ENCODE assay signal across 20 cellular contexts in the genomic region with DNA sequence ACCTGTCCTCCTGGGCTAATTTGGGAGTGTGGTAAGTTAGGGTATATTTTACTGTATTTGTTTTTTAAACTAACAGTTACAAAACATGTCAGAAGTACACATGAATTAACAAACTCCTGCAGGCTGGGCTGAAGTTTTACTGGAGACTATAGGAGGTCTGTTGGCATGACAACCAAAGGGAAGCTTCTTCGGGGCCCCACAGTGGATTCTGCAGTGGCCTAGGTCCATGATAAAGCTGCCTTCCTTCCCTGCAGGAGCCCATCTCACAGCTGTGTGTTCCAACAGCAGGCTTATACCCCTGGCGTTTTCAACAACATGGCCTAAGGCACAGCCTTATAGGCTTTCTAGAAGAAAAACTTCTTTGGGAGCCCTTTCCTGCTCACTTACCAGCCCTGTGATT.
"Had no signal": no experiment of that assay in that cellular context is flagged by ENCODE, and none has a peak within 500 bp of the region (broad histone marks: within the 10 kb centered on the region; RNA-seq: fewer than 3 reads in every experiment).

No MANE protein-coding gene starts in this region.

- H3K4me1 Mint-ChIP-seq: activated CD4-positive, alpha-beta T cell treated with anti-CD3 and anti-CD28 coated beads, Interleukin-2, amount 10 ng/mL, durations not matched to agents 24 days and 14 days had no signal

- H3K27ac Mint-ChIP-seq: activated B cell treated with CpG ODN at 0.5 μM for 24 hours; activated CD4-positive, alpha-beta T cell treated with anti-CD3 and anti-CD28 coated beads, Interleukin-2, amount 10 ng/mL, durations not matched to agents 24 days and 14 days; activated naive CD8-positive, alpha-beta T cell; natural killer cell treated with Interleukin-12 subunit alpha and Interleukin-12 subunit beta and Interleukin-15 and Interleukin-18, amount 100 ng/mL, for 72 hours had no signal

- H3K4me3 ChIP-seq: gastroesophageal sphincter, heart right ventricle, pancreas, sigmoid colon had no signal

- H3K36me3 Mint-ChIP-seq: activated naive CD8-positive, alpha-beta T cell; brain; natural killer cell treated with Interleukin-12 subunit alpha and Interleukin-12 subunit beta and Interleukin-15 and Interleukin-18, amount 100 ng/mL, for 72 hours had no signal

- H3K27ac ChIP-seq: gastroesophageal sphincter, heart right ventricle, pancreas, sigmoid colon had no signal

- H3K27me3 Mint-ChIP-seq: activated B cell treated with CpG ODN at 0.5 μM for 24 hours; activated naive CD8-positive, alpha-beta T cell; brain; natural killer cell treated with Interleukin-12 subunit alpha and Interleukin-12 subunit beta and Interleukin-15 and Interleukin-18, amount 100 ng/mL, for 72 hours had no signal

- H3K36me3 ChIP-seq: gastroesophageal sphincter, heart right ventricle, pancreas, sigmoid colon had no signal

- H3K27me3 ChIP-seq: gastroesophageal sphincter, heart right ventricle, pancreas, sigmoid colon had no signal

- DNase-seq: activated B cell treated with CpG ODN at 0.5 μM for 24 hours; activated CD4-positive, alpha-beta T cell treated with anti-CD3 and anti-CD28 coated beads, Interleukin-2, amount 10 ng/mL, durations not matched to agents 24 days and 14 days; activated gamma-delta T cell treated with Interleukin-2 at 50 U/mL for 16 hours; amniotic stem cell; cerebellar nuclear complex; dermis blood vessel endothelial cell; heart right ventricle; kidney glomerular epithelial cell; mesenchymal stem cell; pancreas; sigmoid colon; stimulated activated CD4-positive, alpha-beta T cell treated with anti-CD3 and anti-CD28 coated beads, Interleukin-12 subunit alpha, Interleukin-12 subunit beta, amount 100 ng/mL, for 4 hours; stimulated activated CD4-positive, alpha-beta T cell treated with anti-CD3 and anti-CD28 coated beads, Interleukin-2, amount 100 ng/mL, for 24 hours; T-helper 2 cell had no signal

- ATAC-seq: gastroesophageal sphincter; heart right ventricle; natural killer cell treated with Interleukin-12 subunit alpha and Interleukin-12 subunit beta and Interleukin-15 and Interleukin-18, amount 100 ng/mL, for 72 hours; pancreas had no signal

- H3K9me3 ChIP-seq: gastroesophageal sphincter, heart right ventricle, pancreas, sigmoid colon had no signal

- FAIRE-seq: endometrium, pancreas, TTC549 had no signal

- H3K4me1 ChIP-seq: gastroesophageal sphincter, pancreas had no signal

- H3K4me3 Mint-ChIP-seq: activated B cell treated with CpG ODN at 0.5 μM for 24 hours; activated CD4-positive, alpha-beta T cell treated with anti-CD3 and anti-CD28 coated beads, Interleukin-2, amount 10 ng/mL, durations not matched to agents 24 days and 14 days; activated naive CD8-positive, alpha-beta T cell; brain; natural killer cell treated with Interleukin-12 subunit alpha and Interleukin-12 subunit beta and Interleukin-15 and Interleukin-18, amount 100 ng/mL, for 72 hours had no signal

- H3K9me3 Mint-ChIP-seq: activated B cell treated with CpG ODN at 0.5 μM for 24 hours; activated CD4-positive, alpha-beta T cell treated with anti-CD3 and anti-CD28 coated beads, Interleukin-2, amount 10 ng/mL, durations not matched to agents 24 days and 14 days; brain; natural killer cell treated with Interleukin-12 subunit alpha and Interleukin-12 subunit beta and Interleukin-15 and Interleukin-18, amount 100 ng/mL, for 72 hours had no signal
